9 cellular contexts compared by ENCODE assay signal in the genomic region with DNA sequence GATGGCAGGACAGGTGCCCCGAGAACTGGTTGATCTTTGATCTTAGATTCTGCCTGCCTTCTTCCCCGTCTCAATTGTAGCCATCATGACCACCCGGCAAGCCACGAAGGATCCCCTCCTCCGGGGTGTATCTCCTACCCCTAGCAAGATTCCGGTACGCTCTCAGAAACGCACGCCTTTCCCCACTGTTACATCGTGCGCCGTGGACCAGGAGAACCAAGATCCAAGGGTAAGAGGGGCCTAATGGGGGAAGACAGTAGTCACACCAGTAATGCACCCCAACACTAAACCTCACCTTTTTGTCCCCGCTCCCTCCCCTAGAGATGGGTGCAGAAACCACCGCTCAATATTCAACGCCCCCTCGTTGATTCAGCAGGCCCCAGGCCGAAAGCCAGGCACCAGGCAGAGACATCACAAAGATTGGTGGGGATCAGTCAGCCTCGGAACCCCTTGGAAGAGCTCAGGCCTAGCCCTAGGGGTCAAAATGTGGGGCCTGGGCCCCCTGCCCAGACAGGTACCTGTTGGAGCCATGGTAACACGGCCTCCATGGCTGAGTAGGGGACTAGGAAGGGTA. TPM values are rescaled to one million over a fixed set of nuclear protein-coding genes. Genes with fewer than 3 reads are reported as not detected.
A peak's percentile ranks its signal among the peaks of the same experiment; 100 is the strongest.
DNase-seq lines count a peak whose midpoint lies in the region; ATAC-seq, FAIRE-seq and TF ChIP-seq lines count a peak whose summit lies in the region.
"Had no signal": no experiment of that assay in that cellular context is flagged by ENCODE, and none has a peak within 500 bp of the region (broad histone marks: within the 10 kb centered on the region; RNA-seq: fewer than 3 reads in every experiment).

No MANE protein-coding gene starts in this region.

- peak overlapping the region; percentile 78 for H3K9ac ChIP-seq in SK-N-SH
- peak overlapping the region; percentile 93 for H3K9ac ChIP-seq in iPS-18a (ENCODE audit: low read length)

- peaks cover 32% of the 10 kb centered on the region for H3K36me3 Mint-ChIP-seq in activated CD4-positive, alpha-beta memory T cell treated with anti-CD3 and anti-CD28 coated beads, Interleukin-2, amount 10 ng/mL, durations not matched to agents 7 days and 5 days (ENCODE audit: low read depth)
- peaks cover 27% of the 10 kb centered on the region for H3K36me3 Mint-ChIP-seq in stimulated activated effector memory CD8-positive, alpha-beta T cell treated with anti-CD3 and anti-CD28 coated beads, Interleukin-12 subunit alpha, Interleukin-12 subunit beta, amount 100 ng/mL, for 72 hours

- TF ChIP-seq RAD21 in SK-N-SH (IDR thresholded peaks at IDR 0.05; ENCODE audit: low read length), result no peak

- no peak for ATAC-seq in SK-N-SH treated with all-trans-retinoic acid at 6 μM for 48 hours
- ATAC-seq in stimulated activated effector memory CD8-positive, alpha-beta T cell treated with anti-CD3 and anti-CD28 coated beads, Interleukin-12 subunit alpha, Interleukin-12 subunit beta, amount 100 ng/mL, for 72 hours, result no peak
- no peak for ATAC-seq in HG02870 (IDR thresholded peaks at IDR 0.05; ENCODE audit: unreplicated experiment)

- peaks cover 33% of the 10 kb centered on the region for H3K4me1 Mint-ChIP-seq in activated CD4-positive, alpha-beta memory T cell treated with anti-CD3 and anti-CD28 coated beads, Interleukin-2, amount 10 ng/mL, durations not matched to agents 7 days and 5 days
- H3K4me1 Mint-ChIP-seq in stimulated activated effector memory CD8-positive, alpha-beta T cell treated with anti-CD3 and anti-CD28 coated beads, Interleukin-12 subunit alpha, Interleukin-12 subunit beta, amount 100 ng/mL, for 72 hours, result peaks cover 33% of the 10 kb centered on the region

- TF ChIP-seq EP300 in SK-N-SH (IDR thresholded peaks at IDR 0.05; ENCODE audit: borderline replicate concordance in 1 of 2, low read depth in 1 of 2, low read length in 1 of 2), result no peak

- H4K20me1 ChIP-seq in SK-N-SH (ENCODE audit: insufficient read depth), result no peaks in the 10 kb centered on the region

- H3K4me1 ChIP-seq in SK-N-SH (ENCODE audit: control insufficient read depth in 1 of 2, insufficient read depth in 2 of 2, low read depth in 1 of 2, low read length in 1 of 2) (peaks cover 0 to 14% of the 10 kb centered on the region in 2 experiments; a peak in 1 of 4 replicates), iPS-18a (ENCODE audit: control insufficient read depth, low read depth, low read length) (peaks cover 7% of the 10 kb centered on the region)

- H3K27me3 Mint-ChIP-seq in activated CD4-positive, alpha-beta memory T cell treated with anti-CD3 and anti-CD28 coated beads, Interleukin-2, amount 10 ng/mL, durations not matched to agents 7 days and 5 days, result no peaks in the 10 kb centered on the region

- H3F3A ChIP-seq in SK-N-SH (replicated peaks; ENCODE audit: insufficient read depth), result peaks cover 5% of the 10 kb centered on the region

- H3K27me3 ChIP-seq in SK-N-SH (ENCODE audit: insufficient read depth) (no peaks in the 10 kb centered on the region), iPS-18a (ENCODE audit: control insufficient read depth, insufficient read depth, low read length) (peaks cover 5% of the 10 kb centered on the region)

- peak overlapping the region; percentile 81 for H2AFZ ChIP-seq in SK-N-SH (ENCODE audit: low read depth)

- no peaks in the 10 kb centered on the region for H3K9me3 Mint-ChIP-seq in activated CD4-positive, alpha-beta memory T cell treated with anti-CD3 and anti-CD28 coated beads, Interleukin-2, amount 10 ng/mL, durations not matched to agents 7 days and 5 days
- no peaks in the 10 kb centered on the region for H3K9me3 Mint-ChIP-seq in stimulated activated effector memory CD8-positive, alpha-beta T cell treated with anti-CD3 and anti-CD28 coated beads, Interleukin-12 subunit alpha, Interleukin-12 subunit beta, amount 100 ng/mL, for 72 hours

- H3K4me3 Mint-ChIP-seq in activated CD4-positive, alpha-beta memory T cell treated with anti-CD3 and anti-CD28 coated beads, Interleukin-2, amount 10 ng/mL, durations not matched to agents 7 days and 5 days, result peak overlapping the region; percentile 94
- peak overlapping the region; percentile 92 for H3K4me3 Mint-ChIP-seq in stimulated activated effector memory CD8-positive, alpha-beta T cell treated with anti-CD3 and anti-CD28 coated beads, Interleukin-12 subunit alpha, Interleukin-12 subunit beta, amount 100 ng/mL, for 72 hours

- POLR2A ChIA-PET in SK-N-SH (lab: Yijun Ruan, JAX), result interaction anchor here (0.8 to 2.2 kb wide), 8 partner anchors 11 to 213 kb away, joined by 3 to 34 read pairs (median 5); a partner anchor contains a TSS
- POLR2A ChIA-PET in activated CD4-positive, alpha-beta memory T cell treated with anti-CD3 and anti-CD28 coated beads, Interleukin-2, amount 10 ng/mL, durations not matched to agents 7 days and 5 days (lab: Charles Lee), result interaction anchor here (0.9 to 4.1 kb wide), 19 partner anchors 10 to 471 kb away, joined by 3 to 46 read pairs (median 6); a partner anchor contains a TSS

- no peak for FAIRE-seq in GM19239 (lab: Jason Lieb, UNC)

- CTCF ChIA-PET in SK-N-SH (lab: Yijun Ruan, JAX), result interaction anchor here (1.1 to 5.4 kb wide), 6 partner anchors 8 to 35 kb away, joined by 3 to 48 read pairs (median 18); a partner anchor contains a TSS
- CTCF ChIA-PET in activated CD4-positive, alpha-beta memory T cell treated with anti-CD3 and anti-CD28 coated beads, Interleukin-2, amount 10 ng/mL, durations not matched to agents 7 days and 5 days (lab: Charles Lee), result interaction anchor here (0.6 to 4.5 kb wide), 11 partner anchors 11 to 414 kb away, joined by 3 to 51 read pairs (median 11); a partner anchor contains a TSS

- H3K36me3 ChIP-seq in SK-N-SH (replicated peaks in 1 of 2; ENCODE audit: control insufficient read depth in 1 of 2, insufficient read depth in 2 of 2, low read length in 1 of 2) (peaks cover 2 to 6% of the 10 kb centered on the region in 2 experiments), iPS-18a (ENCODE audit: control insufficient read depth, low read depth, low read length) (peaks cover 21% of the 10 kb centered on the region)

- H3K79me2 ChIP-seq in SK-N-SH (ENCODE audit: insufficient read depth), result peaks cover 19% of the 10 kb centered on the region

- DNase-seq in SK-N-SH, result no peak
- DNase-seq in activated CD4-positive, alpha-beta memory T cell treated with anti-CD3 and anti-CD28 coated beads, Interleukin-2, amount 10 ng/mL, durations not matched to agents 7 days and 5 days, result no peak
- DNase-seq in stimulated activated effector memory CD8-positive, alpha-beta T cell treated with anti-CD3 and anti-CD28 coated beads, Interleukin-12 subunit alpha, Interleukin-12 subunit beta, amount 100 ng/mL, for 72 hours (ENCODE audit: low spot score in 2 of 2), result no peak
- no peak for DNase-seq in GM19239 (ENCODE audit: insufficient read length, low spot score)
- no peak for DNase-seq in dermis blood vessel endothelial cell

- H3K9me3 ChIP-seq in SK-N-SH, result no peaks in the 10 kb centered on the region
- H3K9me3 ChIP-seq in iPS-18a (ENCODE audit: control insufficient read depth, low read depth, low read length), result no peaks in the 10 kb centered on the region

- peak overlapping the region; percentile 95 for H3K4me2 ChIP-seq in SK-N-SH

- TF ChIP-seq CTCF in SK-N-SH (IDR thresholded peaks at IDR 0.05), result no peak

- H3K27ac Mint-ChIP-seq in activated CD4-positive, alpha-beta memory T cell treated with anti-CD3 and anti-CD28 coated beads, Interleukin-2, amount 10 ng/mL, durations not matched to agents 7 days and 5 days, result peak overlapping the region; percentile 86
- peak overlapping the region; percentile 94 for H3K27ac Mint-ChIP-seq in stimulated activated effector memory CD8-positive, alpha-beta T cell treated with anti-CD3 and anti-CD28 coated beads, Interleukin-12 subunit alpha, Interleukin-12 subunit beta, amount 100 ng/mL, for 72 hours

- peak overlapping the region; percentile 67 to 88 for H3K4me3 ChIP-seq in SK-N-SH (ENCODE audit: low read depth in 2 of 2, low read length in 1 of 2)
- peak overlapping the region; percentile 97 for H3K4me3 ChIP-seq in iPS-18a (ENCODE audit: low read length)

- peak overlapping the region in 1 of 2 experiments; percentile 56; a peak in 2 of 4 replicates for H3K27ac ChIP-seq in SK-N-SH (ENCODE audit: low read depth in 2 of 2, low read length in 1 of 2)
- peak overlapping the region; percentile 64 for H3K27ac ChIP-seq in iPS-18a (ENCODE audit: low read length)

- no peaks in the 10 kb centered on the region for H3K9me2 ChIP-seq in SK-N-SH

- 5% methylated on average over 18 of the region's 19 CpGs for WGBS in SK-N-SH (ENCODE audit: low lambda C conversion rate)

TF ChIP-seq in SK-N-SH treated with all-trans-retinoic acid at 6 μM for 48 hours, 23 proteins besides CTCF, POLR2A, EP300 and RAD21 (continues in another document):
- no peak for TF ChIP-seq TCF4 (CRISPR knock-in tag; IDR thresholded peaks at IDR 0.05; ENCODE audit: borderline replicate concordance)

RNA-seq across cellular contexts. Expression of a gene that starts 0.6 kb away (rescaled TPM):
- 15.0 and 26.2 TPM in 2 replicates for polyA plus RNA-seq in SK-N-SH (2012; rRNA removed)
- 13.0 and 14.9 TPM in 2 replicates for polyA plus RNA-seq in SK-N-SH (2012; cell fraction: cytosol; rRNA removed)
- polyA plus RNA-seq in SK-N-SH (2012; cell fraction: nucleus; rRNA removed), result 46.8 and 65.0 TPM in 2 replicates
- 10 to 100 TPM; 75.1 to 79.5 TPM for total RNA-seq in activated CD4-positive, alpha-beta memory T cell treated with anti-CD3 and anti-CD28 coated beads, Interleukin-2, amount 10 ng/mL, durations not matched to agents 7 days and 5 days
- 4.3 and 14.6 TPM in 2 replicates for total RNA-seq in dermis blood vessel endothelial cell

RNA-seq across cellular contexts. Expression of a gene that starts 13.4 kb away (rescaled TPM):
- polyA plus RNA-seq in SK-N-SH (2012; rRNA removed), result 9.8 and 14.6 TPM in 2 replicates
- polyA plus RNA-seq in SK-N-SH (2012; cell fraction: cytosol; rRNA removed), result 6.4 and 10.9 TPM in 2 replicates
- 16.9 and 21.6 TPM in 2 replicates for polyA plus RNA-seq in SK-N-SH (2012; cell fraction: nucleus; rRNA removed)
- total RNA-seq in activated CD4-positive, alpha-beta memory T cell treated with anti-CD3 and anti-CD28 coated beads, Interleukin-2, amount 10 ng/mL, durations not matched to agents 7 days and 5 days, result not detected
- total RNA-seq in dermis blood vessel endothelial cell, result under 0.01 TPM in 1 of 2 replicates, not detected in the other
- total RNA-seq: sciatic nerve had no signal

RNA-seq across cellular contexts. Expression of a gene that starts 23.1 kb away (rescaled TPM):
- 4.5 and 5.3 TPM in 2 replicates for polyA plus RNA-seq in SK-N-SH (2012; rRNA removed)
- polyA plus RNA-seq in SK-N-SH (2012; cell fraction: cytosol; rRNA removed), result 3.5 and 4.0 TPM in 2 replicates
- polyA plus RNA-seq in SK-N-SH (2012; cell fraction: nucleus; rRNA removed), result 5.0 and 5.8 TPM in 2 replicates
- under 1 TPM in 1 of 2 experiments, not detected in 1; 0.05 TPM for total RNA-seq in activated CD4-positive, alpha-beta memory T cell treated with anti-CD3 and anti-CD28 coated beads, Interleukin-2, amount 10 ng/mL, durations not matched to agents 7 days and 5 days
- 0.85 and 1.1 TPM in 2 replicates for total RNA-seq in dermis blood vessel endothelial cell
- total RNA-seq: sciatic nerve had no signal

RNA-seq across cellular contexts. Expression of a gene that starts 28.7 kb away (rescaled TPM):
- polyA plus RNA-seq in SK-N-SH (2012; rRNA removed), result 1.7 and 1.9 TPM in 2 replicates
- polyA plus RNA-seq in SK-N-SH (2012; cell fraction: cytosol; rRNA removed), result 0.37 and 0.80 TPM in 2 replicates
- 9.5 and 15.2 TPM in 2 replicates for polyA plus RNA-seq in SK-N-SH (2012; cell fraction: nucleus; rRNA removed)
- total RNA-seq in activated CD4-positive, alpha-beta memory T cell treated with anti-CD3 and anti-CD28 coated beads, Interleukin-2, amount 10 ng/mL, durations not matched to agents 7 days and 5 days, result under 1 TPM in 1 of 2 experiments, not detected in 1; 0.38 TPM
- not detected in 2 replicates for total RNA-seq in dermis blood vessel endothelial cell

RNA-seq across cellular contexts. Expression of a gene that starts 43.7 kb away (rescaled TPM):
- polyA plus RNA-seq in SK-N-SH (2012; rRNA removed), result 72.9 and 90.2 TPM in 2 replicates
- 85.7 and 87.4 TPM in 2 replicates for polyA plus RNA-seq in SK-N-SH (2012; cell fraction: cytosol; rRNA removed)
- 82.4 and 120 TPM in 2 replicates for polyA plus RNA-seq in SK-N-SH (2012; cell fraction: nucleus; rRNA removed)
- total RNA-seq in activated CD4-positive, alpha-beta memory T cell treated with anti-CD3 and anti-CD28 coated beads, Interleukin-2, amount 10 ng/mL, durations not matched to agents 7 days and 5 days, result 10 to 100 TPM; 12.3 to 15.6 TPM
- total RNA-seq in dermis blood vessel endothelial cell, result 23.0 and 30.2 TPM in 2 replicates
